ENCODE assay signal across 8 cellular contexts in the genomic region with DNA sequence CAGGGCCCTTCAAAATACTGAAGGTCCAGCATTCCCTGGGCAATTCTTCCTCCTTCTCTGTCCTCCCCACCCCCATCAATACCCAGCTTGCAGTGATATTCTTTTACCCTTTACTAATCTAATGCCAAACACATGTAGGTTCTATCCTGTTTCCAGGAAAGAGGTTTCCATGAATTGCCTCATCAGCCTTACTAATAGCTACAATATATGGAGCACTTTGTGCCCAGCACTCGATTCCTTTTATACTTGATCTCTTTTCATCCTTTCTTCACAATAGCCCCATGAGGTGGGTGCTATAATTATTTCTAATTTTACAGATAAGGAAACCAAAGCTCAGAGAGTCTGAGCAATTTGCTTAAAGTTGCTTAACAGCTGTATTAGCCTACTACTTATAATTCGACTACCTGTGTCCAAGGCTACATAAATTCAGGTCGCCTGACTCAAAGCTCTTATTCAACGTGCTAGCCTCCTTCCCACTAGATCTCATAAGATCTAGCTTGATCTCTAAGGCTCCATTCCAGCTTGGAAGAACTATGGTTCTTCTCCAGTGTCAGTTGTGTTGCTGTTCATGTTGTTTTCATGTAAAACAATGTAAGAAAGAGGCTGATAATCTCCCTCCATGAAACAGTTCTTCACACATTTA.
A peak's percentile ranks its signal among the peaks of the same experiment; 100 is the strongest.
DNase-seq lines count a peak whose midpoint lies in the region; FAIRE-seq and TF ChIP-seq lines count a peak whose summit lies in the region.
"Had no signal": no experiment of that assay in that cellular context is flagged by ENCODE, and none has a peak within 500 bp of the region (broad histone marks: within the 10 kb centered on the region; RNA-seq: fewer than 3 reads in every experiment).

No MANE protein-coding gene starts in this region.

- H3K9me3 ChIP-seq in fibroblast of lung (ENCODE audit: control insufficient read depth, insufficient read depth, low read depth, low read length) (no peaks in the 10 kb centered on the region), tibial artery (no peaks in the 10 kb centered on the region)

- peak; percentile 63 for DNase-seq in H4 (ENCODE audit: low spot score)
- peak; percentile 73 for DNase-seq in RPMI7951 (ENCODE audit: low read depth)
- peak; percentile 49 to 83 for DNase-seq in fibroblast of lung (ENCODE audit: low read depth in 2 of 2)
- DNase-seq in tibial artery: no peak
- no peak for DNase-seq in GM19239 (ENCODE audit: insufficient read length, low spot score)
- DNase-seq in OCI-M2 (lab: John Stamatoyannopoulos, UW; ENCODE audit: unreplicated experiment): no peak
- DNase-seq in H7: no peak
- DNase-seq: activated CD4-positive, alpha-beta T cell treated with anti-CD3 and anti-CD28 coated beads, Interleukin-2, amount 50 U/mL, for 4 hours had no signal

- TF ChIP-seq CTCF in fibroblast of lung (conservative IDR thresholded peaks at IDR 0.05 in 1 of 2, IDR thresholded peaks at IDR 0.05 in 1 of 2; ENCODE audit: low read depth in 1 of 2, low read length in 2 of 2): no peak
- TF ChIP-seq CTCF in tibial artery (IDR thresholded peaks at IDR 0.05): no peak

- H3K9ac ChIP-seq in fibroblast of lung (ENCODE audit: insufficient read depth, low read length): peak overlapping the region; percentile 0

- no peak overlapping the region for H2AFZ ChIP-seq in fibroblast of lung (ENCODE audit: low read length)

- no peaks in the 10 kb centered on the region for H3K79me2 ChIP-seq in fibroblast of lung (ENCODE audit: control insufficient read depth, insufficient read depth, low read length)

- FAIRE-seq in GM19239 (lab: Jason Lieb, UNC): no peak

- no peaks in the 10 kb centered on the region for H3K27me3 ChIP-seq in fibroblast of lung (ENCODE audit: control insufficient read depth, insufficient read depth, low read length)
- no peaks in the 10 kb centered on the region for H3K27me3 ChIP-seq in tibial artery
- no peaks in the 10 kb centered on the region for H3K27me3 ChIP-seq in H7 (ENCODE audit: control insufficient read depth, insufficient read depth, low read length)

- intact Hi-C loops in tibial artery (cut with DNase I; ENCODE audit: low total_unique reads): no loop called here

- H3K4me1 ChIP-seq in fibroblast of lung (ENCODE audit: control insufficient read depth, extremely low read depth, insufficient read depth, low read length): peaks cover 33% of the 10 kb centered on the region
- H3K4me1 ChIP-seq in tibial artery: peaks cover 0 to 53% (median 40%) of the 10 kb centered on the region in 4 donors

- peak overlapping the region; percentile 86 for H3K27ac ChIP-seq in fibroblast of lung (ENCODE audit: insufficient read depth, low read length)
- peak overlapping the region; percentile 45 to 83 for H3K27ac ChIP-seq in tibial artery

- H3K4me3 ChIP-seq in fibroblast of lung (replicated peaks in 1 of 4; ENCODE audit: control extremely low read depth in 1 of 4, insufficient read depth in 1 of 4, low read depth in 3 of 4, low read length in 4 of 4) (no peak overlapping the region), tibial artery (no peak overlapping the region), H7 (ENCODE audit: insufficient read depth, low read depth, low read length) (no peak overlapping the region)

- H3K4me2 ChIP-seq in fibroblast of lung (ENCODE audit: extremely low read depth, insufficient read depth, low read length): peak overlapping the region; percentile 71

- no peaks in the 10 kb centered on the region for H3K36me3 ChIP-seq in fibroblast of lung (ENCODE audit: control insufficient read depth, insufficient read depth, low read length)
- no peaks in the 10 kb centered on the region for H3K36me3 ChIP-seq in tibial artery
- no peaks in the 10 kb centered on the region for H3K36me3 ChIP-seq in H7 (replicated peaks; ENCODE audit: control insufficient read depth, insufficient read depth, low read length)

- H4K20me1 ChIP-seq in fibroblast of lung (ENCODE audit: control insufficient read depth, extremely low read depth, insufficient read depth, low read length): no peaks in the 10 kb centered on the region

Comparison
In these comparisons a context has a peak if more than half of its experiments do, and no peak if none do; other contexts are left out.
1. DNase-seq: peak in H4 (single experiment), RPMI7951 (single experiment) and fibroblast of lung (2 of 2); none in tibial artery (0 of 2), GM19239 (single experiment), OCI-M2 (single experiment) and H7 (single experiment).